ENCODE assay signal across 8 cellular contexts in genomic region chr9:120715331-120715924, GRCh38. TPM values are rescaled to one million over a fixed set of nuclear protein-coding genes. Genes with fewer than 3 reads are reported as not detected.
DNase-seq lines count a peak whose midpoint lies in the region; ATAC-seq, FAIRE-seq and TF ChIP-seq lines count a peak whose summit lies in the region.

No MANE protein-coding gene starts in this region.

- no peak for FAIRE-seq in frontal cortex (lab: Jason Lieb, UNC)

- H3K4me1 ChIP-seq in suprapubic skin: peaks cover 40% of the 10 kb centered on the region

- peak overlapping the region; percentile 88 to 97 for H3K4me3 Mint-ChIP-seq in CD14-positive monocyte

- H3K27me3 Mint-ChIP-seq in CD14-positive monocyte (ENCODE audit: low read depth in 3 of 3): no peaks in the 10 kb centered on the region

- TF ChIP-seq EP300 in suprapubic skin (IDR thresholded peaks at IDR 0.05): no peak

- 16% methylated on average over 7 of the region's 14 CpGs for WGBS in suprapubic skin

- H3K9me3 Mint-ChIP-seq in CD14-positive monocyte: peaks cover 0 to 3% (median 0%) of the 10 kb centered on the region in 7 donors

- TF ChIP-seq CTCF in CD14-positive monocyte (IDR thresholded peaks at IDR 0.05) (no peak), cardiac fibroblast (IDR thresholded peaks at IDR 0.05; ENCODE audit: low read depth, low read length) (no peak), suprapubic skin (IDR thresholded peaks at IDR 0.05) (no peak), GM10266 (IDR thresholded peaks at IDR 0.05; ENCODE audit: control insufficient read depth, insufficient read depth, low read depth, missing control alignments) (no peak)

- DNase-seq in CD14-positive monocyte (ENCODE audit: low spot score) (no peak), LHCN-M2 (ENCODE audit: low read depth) (peak; percentile 74), cardiac fibroblast (ENCODE audit: low read depth in 2 of 2) (peak; percentile 59 to 74), suprapubic skin (ENCODE audit: low spot score in 2 of 2) (peak; percentile 85 to 87), frontal cortex (ENCODE audit: low spot score in 2 of 2) (no peak), GM10266 (ENCODE audit: extremely low spot score) (no peak)

- peak overlapping the region; percentile 68 to 91 (median 86) for H3K27ac Mint-ChIP-seq in CD14-positive monocyte

- H3K4me1 Mint-ChIP-seq in CD14-positive monocyte: peaks cover 44% of the 10 kb centered on the region

- peaks cover 0 to 17% of the 10 kb centered on the region in 2 donors for H3K36me3 Mint-ChIP-seq in CD14-positive monocyte

- H3K27me3 ChIP-seq in layer of hippocampus (ENCODE audit: control insufficient read depth, insufficient read depth, low read length) (no peaks in the 10 kb centered on the region), suprapubic skin (no peaks in the 10 kb centered on the region)

- H3K27ac ChIP-seq in layer of hippocampus (ENCODE audit: low read depth, low read length) (peak overlapping the region; percentile 93), suprapubic skin (peak overlapping the region; percentile 91)

- H3K4me3 ChIP-seq in cardiac fibroblast (replicated peaks in 1 of 2; ENCODE audit: low read depth in 2 of 2, low read length in 2 of 2) (peak overlapping the region; percentile 58 to 73), suprapubic skin (peak overlapping the region; percentile 84)

- no peak for TF ChIP-seq POLR2A in suprapubic skin (IDR thresholded peaks at IDR 0.05)

- no peaks in the 10 kb centered on the region for H3K36me3 ChIP-seq in suprapubic skin

- no peak for ATAC-seq in HG02981 (IDR thresholded peaks at IDR 0.05; ENCODE audit: unreplicated experiment)

- no peaks in the 10 kb centered on the region for H3K9me3 ChIP-seq in suprapubic skin

- intact Hi-C loops in CD14-positive monocyte (cut with micrococcal nuclease): loop anchor here (2.0 to 10.0 kb wide), 2 partner anchors 19 to 51 kb away; no protein-coding TSS in a partner anchor

RNA-seq across cellular contexts. Expression of gene MEGF9, which starts 1.2 kb away (rescaled TPM):
- polyA plus RNA-seq in CD14-positive monocyte: 10 to 100 TPM; 89.7 to 92.8 TPM
- 7.5 and 9.4 TPM in 2 replicates for total RNA-seq in LHCN-M2 (2014; rRNA removed)
- polyA plus RNA-seq in LHCN-M2 (2012): 6.2 TPM
- 10 to 100 TPM; 33.6 to 58.1 (median 46.0) TPM for total RNA-seq in suprapubic skin
- total RNA-seq in frontal cortex: 59.5 TPM

Comparison
In these comparisons a context has a peak if more than half of its experiments do, and no peak if none do; other contexts are left out.
1. DNase-seq: peak in LHCN-M2 (single experiment), cardiac fibroblast (2 of 2) and suprapubic skin (2 of 2); none in CD14-positive monocyte (single experiment), frontal cortex (0 of 2) and GM10266 (single experiment).